Comparison of ENCODE assay signal across 20 cellular contexts in genomic region chr13:112638157-112638750, GRCh38. TPM values are rescaled to one million over a fixed set of nuclear protein-coding genes. Genes with fewer than 3 reads are reported as not detected.
DNase-seq lines count a peak whose midpoint lies in the region; ATAC-seq and TF ChIP-seq lines count a peak whose summit lies in the region.
"Had no signal": no experiment of that assay in that cellular context is flagged by ENCODE, and none has a peak within 500 bp of the region (broad histone marks: within the 10 kb centered on the region; RNA-seq: fewer than 3 reads in every experiment).

No MANE protein-coding gene starts in this region.

- H3K9me3 ChIP-seq in T-helper 17 cell (ENCODE audit: control insufficient read depth, low read length, poor library complexity, severe bottlenecking) (no peaks in the 10 kb centered on the region), mesodermal cell (ENCODE audit: control insufficient read depth, low read length) (no peaks in the 10 kb centered on the region), SJCRH30 (replicated peaks) (no peaks in the 10 kb centered on the region)
- H3K9me3 ChIP-seq: A549, pancreas had no signal

- H3K4me1 Mint-ChIP-seq in T-helper 17 cell: peaks cover 9% of the 10 kb centered on the region

- H3K27ac Mint-ChIP-seq in T-helper 17 cell: no peak overlapping the region
- H3K27ac Mint-ChIP-seq: CD4-positive, CD25-positive, alpha-beta regulatory T cell; type B pancreatic cell had no signal

- ATAC-seq in T-helper 17 cell (no peak), HG03196 (IDR thresholded peaks at IDR 0.05; ENCODE audit: unreplicated experiment) (no peak)
- ATAC-seq: A549, GM12878, left lobe of liver, pancreas had no signal

- H3K4me1 ChIP-seq in mesodermal cell (ENCODE audit: control insufficient read depth, insufficient read depth, low read length, poor library complexity, severe bottlenecking) (peaks cover 14% of the 10 kb centered on the region), SJCRH30 (no peaks in the 10 kb centered on the region)

- WGBS in mesodermal cell (ENCODE audit: insufficient coverage in 2 of 2), 2 experiments: 87 to 92% methylated on average over 21 to 24 of the region's 24 CpGs

- TF ChIP-seq EP300 in Ishikawa (IDR thresholded peaks at IDR 0.05; ENCODE audit: borderline replicate concordance): no peak

- H3K27ac ChIP-seq in mesodermal cell (ENCODE audit: low read depth, low read length, severe bottlenecking) (peak overlapping the region; percentile 88), SJCRH30 (no peak overlapping the region)
- H3K27ac ChIP-seq: A549, cardiac muscle cell, GM23248, pancreas had no signal

- H3K27me3 ChIP-seq in SJCRH30: peaks cover 3% of the 10 kb centered on the region; the same call in 1 of the 2 replicates
- H3K27me3 ChIP-seq: pancreas had no signal

- no peaks in the 10 kb centered on the region for H3K36me3 Mint-ChIP-seq in T-helper 17 cell (ENCODE audit: low read depth)
- H3K36me3 Mint-ChIP-seq: CD4-positive, CD25-positive, alpha-beta regulatory T cell; type B pancreatic cell had no signal

- peaks cover 69% of the 10 kb centered on the region for H3K27me3 Mint-ChIP-seq in T-helper 17 cell

- H3K4me3 ChIP-seq in mesodermal cell (ENCODE audit: extremely low read depth, insufficient read depth, low read length, poor library complexity, severe bottlenecking) (no peak overlapping the region), SJCRH30 (no peak overlapping the region)
- H3K4me3 ChIP-seq: A549, cardiac muscle cell, GM12878, GM23248, pancreas had no signal

- peak overlapping the region; percentile 31 for H3K4me3 Mint-ChIP-seq in T-helper 17 cell
- H3K4me3 Mint-ChIP-seq: type B pancreatic cell had no signal

- no peaks in the 10 kb centered on the region for H3K36me3 ChIP-seq in mesodermal cell (ENCODE audit: control insufficient read depth, insufficient read depth, low read length)
- H3K36me3 ChIP-seq in SJCRH30: no peaks in the 10 kb centered on the region
- H3K36me3 ChIP-seq: cardiac muscle cell, pancreas had no signal

- TF ChIP-seq RAD21 in Ishikawa (IDR thresholded peaks at IDR 0.05; ENCODE audit: low read depth): no peak

- peak; percentile 2 for DNase-seq in NCI-H2029 (lab: John Stamatoyannopoulos, UW)
- no peak for DNase-seq in NCI-H2029 treated with DMSO at 0.1 percent for 48 hours (lab: John Stamatoyannopoulos, UW)
- no peak for DNase-seq in T-helper 17 cell
- DNase-seq in amygdala (lab: John Stamatoyannopoulos, UW): no peak
- no peak for DNase-seq in SJCRH30
- DNase-seq: effector CD4-positive, alpha-beta T cell; GM23248; hippocampal formation; NCI-H446 treated with DMSO at 0.1 percent for 48 hours; stimulated activated naive CD4-positive, alpha-beta T cell treated with Interleukin-2 at 50 U/mL for 16 hours had no signal

TF ChIP-seq in Ishikawa, 13 proteins besides CTCF, POLR2A, EP300 and RAD21:
- TF ChIP-seq USF1 (IDR thresholded peaks at IDR 0.05) (peak; percentile 89), ZBTB7A (IDR thresholded peaks at IDR 0.05; ENCODE audit: low read depth) (no peak), MAX (IDR thresholded peaks at IDR 0.05) (peak; percentile 63), CEBPB (IDR thresholded peaks at IDR 0.05) (no peak), FOXM1 (IDR thresholded peaks at IDR 0.05; ENCODE audit: borderline replicate concordance, low read depth) (no peak), TEAD4 (IDR thresholded peaks at IDR 0.05) (no peak)

RNA-seq across cellular contexts. Expression of gene TUBGCP3, which starts 50.3 kb away (rescaled TPM):
- total RNA-seq in T-helper 17 cell: 10 to 100 TPM; 34.5 to 35.3 TPM
- polyA plus RNA-seq in mesodermal cell (2013, experiment 1 of 2): 22.6 TPM
- polyA plus RNA-seq in mesodermal cell (2013, experiment 2 of 2): 21.1 TPM
- 27.8 and 32.9 TPM in 2 replicates for total RNA-seq in SJCRH30 (2014; rRNA removed; shearing (Covaris generic))

RNA-seq across cellular contexts. Expression of gene ATP11A, which starts 51.6 kb away (rescaled TPM):
- total RNA-seq in T-helper 17 cell: 10 to 100 TPM; 56.8 to 79.5 TPM
- polyA plus RNA-seq in mesodermal cell (2013, experiment 1 of 2): 44.3 TPM
- polyA plus RNA-seq in mesodermal cell (2013, experiment 2 of 2): 38.8 TPM
- total RNA-seq in SJCRH30 (2014; rRNA removed; shearing (Covaris generic)): 13.1 and 14.2 TPM in 2 replicates
